Comparison of ENCODE assay signal across 1 cellular context in genomic region chr22:46051646-46052045, GRCh38.
TF ChIP-seq lines count a peak whose summit lies in the region.

No MANE protein-coding gene starts in this region.

TF ChIP-seq in HCT116, 20 proteins besides CTCF, POLR2A, EP300 and RAD21 (continued from another document):
- TF ChIP-seq REST (IDR thresholded peaks at IDR 0.05; ENCODE audit: low read depth) = no peak
- no peak for TF ChIP-seq ZBTB33 (IDR thresholded peaks at IDR 0.05; ENCODE audit: extremely low read depth, insufficient replicate concordance, low read length)
- no peak for TF ChIP-seq ATF3 (IDR thresholded peaks at IDR 0.05)
- no peak for TF ChIP-seq YY1 (IDR thresholded peaks at IDR 0.05; ENCODE audit: extremely low read depth, insufficient replicate concordance, low read depth, low read length)
- TF ChIP-seq ELF1 (IDR thresholded peaks at IDR 0.05; ENCODE audit: borderline replicate concordance, low read depth) = no peak
- TF ChIP-seq ZFX (IDR thresholded peaks at IDR 0.05) = no peak
- no peak for TF ChIP-seq CBX3 (IDR thresholded peaks at IDR 0.05; ENCODE audit: low read depth)
- TF ChIP-seq CEBPB (IDR thresholded peaks at IDR 0.05; ENCODE audit: low read depth) = no peak
- no peak for TF ChIP-seq FOSL1 (IDR thresholded peaks at IDR 0.05; ENCODE audit: low read depth)
- TF ChIP-seq ZNF274 (IDR thresholded peaks at IDR 0.05; ENCODE audit: low read depth, low read length) = no peak
- no peak for TF ChIP-seq SRF (IDR thresholded peaks at IDR 0.05; ENCODE audit: low read depth)
- no peak for TF ChIP-seq EZH2 (IDR thresholded peaks at IDR 0.05)
TF ChIP-seq in HCT116: peak in this region for 0.
